ENCODE assay signal across 13 cellular contexts in the genomic region with DNA sequence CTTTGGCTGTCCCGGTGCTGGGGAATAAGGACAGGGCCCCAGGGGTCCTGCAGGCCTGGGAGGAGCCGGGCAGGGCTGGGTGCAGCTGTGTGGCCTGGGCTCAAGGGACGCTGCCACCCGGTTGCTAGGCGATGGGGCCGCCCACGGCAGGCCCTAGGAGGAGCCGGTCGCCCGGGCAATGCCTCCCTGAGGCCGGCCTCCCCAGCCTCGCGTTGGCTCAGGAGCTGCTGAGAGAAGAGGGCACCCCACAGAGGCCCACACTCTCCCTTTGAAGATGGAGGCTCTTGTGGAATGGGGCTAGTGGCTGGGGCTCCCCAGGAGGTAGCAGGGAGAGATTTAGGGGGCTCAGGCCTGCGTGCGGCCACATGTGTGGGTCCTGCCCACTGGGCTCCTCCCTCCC. TPM values are rescaled to one million over a fixed set of nuclear protein-coding genes. Genes with fewer than 3 reads are reported as not detected.
DNase-seq lines count a peak whose midpoint lies in the region; ATAC-seq, FAIRE-seq and TF ChIP-seq lines count a peak whose summit lies in the region.
"Had no signal": no experiment of that assay in that cellular context is flagged by ENCODE, and none has a peak within 500 bp of the region (broad histone marks: within the 10 kb centered on the region; RNA-seq: fewer than 3 reads in every experiment).

Gene CIBAR2 (minus strand): TSS at position 109 of the 400 bp plus-strand sequence. CDS start 120 bp downstream, outside the sequence.

- TF ChIP-seq RAD21 in K562 (CRISPR knock-in tag; conservative IDR thresholded peaks at IDR 0.05 in 1 of 2, IDR thresholded peaks at IDR 0.05 in 1 of 2), result no peak

- H3K36me3 ChIP-seq in K562 (ENCODE audit: control insufficient read depth, insufficient read depth, low read length), result no peaks in the 10 kb centered on the region
- H3K36me3 ChIP-seq: tibial artery had no signal

- peaks cover 4% of the 10 kb centered on the region; the same call in 1 of the 2 replicates for H4K20me1 ChIP-seq in K562 (replicated peaks; ENCODE audit: control insufficient read depth, insufficient read depth, low read length)

- H3K4me3 ChIP-seq in K562, result no peak within 1 kb of the TSS
- H3K4me3 ChIP-seq: tibial artery had no signal

- CTCF ChIA-PET in K562 (lab: Yijun Ruan, JAX; ENCODE audit: low intra/inter-chr PET ratio), result no interaction called here
- CTCF ChIA-PET in activated CD4-positive, alpha-beta T cell treated with anti-CD3 and anti-CD28 coated beads for 36 hours (lab: Charles Lee), result interaction anchor here (0.6 to 1.8 kb wide), 7 partner anchors 8 to 205 kb away, joined by 3 to 5 read pairs (median 3); no protein-coding TSS in a partner anchor

- peaks cover 2 to 33% of the 10 kb centered on the region in 2 experiments; a peak in 2 of 5 replicates for H3K4me1 ChIP-seq in K562 (replicated peaks in 1 of 2; ENCODE audit: control insufficient read depth in 2 of 2, insufficient read depth in 2 of 2, low read length in 2 of 2)

- no peak for TF ChIP-seq POLR2A in K562 (conservative IDR thresholded peaks at IDR 0.05)

- H3K27ac Mint-ChIP-seq in nephron progenitor cell, result no peak within 1 kb of the TSS
- H3K27ac Mint-ChIP-seq in activated CD4-positive, alpha-beta T cell treated with anti-CD3 and anti-CD28 coated beads for 36 hours, result no peak within 1 kb of the TSS
- H3K27ac Mint-ChIP-seq: activated CD4-positive, alpha-beta T cell treated with anti-CD3 and anti-CD28 coated beads, Interleukin-2, amount 10 ng/mL, durations not matched to agents 24 days and 14 days had no signal

- H3K4me2 ChIP-seq in K562 (ENCODE audit: insufficient read depth, low read length), result no peak within 1 kb of the TSS

- peaks cover 10 to 52% of the 10 kb centered on the region in 2 experiments for H3K27me3 ChIP-seq in K562 (ENCODE audit: control insufficient read depth in 2 of 2, insufficient read depth in 2 of 2, low read length in 2 of 2)

- POLR2A ChIA-PET in K562 (lab: Yijun Ruan, JAX), result interaction anchor here (0.7 to 1.5 kb wide), 3 partner anchors 13 to 235 kb away, joined by 3 to 4 read pairs (median 4); no protein-coding TSS in a partner anchor
- POLR2A ChIA-PET in activated CD4-positive, alpha-beta T cell treated with anti-CD3 and anti-CD28 coated beads for 36 hours (lab: Charles Lee), result no interaction called here

- H3K36me3 Mint-ChIP-seq in nephron progenitor cell (ENCODE audit: low read depth), result no peaks in the 10 kb centered on the region
- H3K36me3 Mint-ChIP-seq in activated CD4-positive, alpha-beta T cell treated with anti-CD3 and anti-CD28 coated beads for 36 hours (ENCODE audit: low read depth), result no peaks in the 10 kb centered on the region
- H3K36me3 Mint-ChIP-seq: T-cell had no signal

- DNase-seq in NCI-H2196 (lab: John Stamatoyannopoulos, UW; ENCODE audit: unreplicated experiment) (peak; percentile 53), NCI-H2196 treated with DMSO at 0.1 percent for 48 hours (lab: John Stamatoyannopoulos, UW; ENCODE audit: unreplicated experiment) (no peak), NAMALWA (ENCODE audit: low spot score) (peak; percentile 29), K562 (ENCODE audit: extremely low read depth in 1 of 4, low spot score in 3 of 4) (no peak), nephron progenitor cell (peak; percentile 57), frontal cortex (ENCODE audit: low spot score in 2 of 2) (no peak)
- no peak for DNase-seq in stimulated activated CD4-positive, alpha-beta T cell treated with anti-CD3 and anti-CD28 coated beads, Interleukin-15, amount 100 ng/mL, for 24 hours
- DNase-seq in activated CD4-positive, alpha-beta T cell treated with anti-CD3 and anti-CD28 coated beads for 36 hours, result no peak
- DNase-seq: activated CD4-positive, alpha-beta T cell treated with anti-CD3 and anti-CD28 coated beads, Interleukin-2, amount 10 ng/mL, durations not matched to agents 24 days and 14 days; KBM-7; midbrain; T-cell; tibial artery had no signal

- no peak for ATAC-seq in K562
- no peak for ATAC-seq in activated CD4-positive, alpha-beta T cell treated with anti-CD3 and anti-CD28 coated beads for 36 hours
- ATAC-seq: T-cell had no signal

- H3K9me3 ChIP-seq in K562 (replicated peaks; ENCODE audit: control insufficient read depth, insufficient read depth, low read depth, low read length), result no peaks in the 10 kb centered on the region
- H3K9me3 ChIP-seq: tibial artery had no signal

- H3K79me2 ChIP-seq in K562 (ENCODE audit: control insufficient read depth, insufficient read depth, low read length), result no peaks in the 10 kb centered on the region

- no TSS peak for BruUV-seq in K562 (replicated peaks; lab: Mats Ljungman, UMichigan)

- no peak within 1 kb of the TSS for H3K27ac ChIP-seq in K562 (ENCODE audit: extremely low read depth, low read depth, low read length)
- H3K27ac ChIP-seq: tibial artery had no signal

- no peaks in the 10 kb centered on the region for H3K9me1 ChIP-seq in K562 (ENCODE audit: control insufficient read depth, insufficient read depth, low read length)

- peaks cover 44% of the 10 kb centered on the region for H3K4me1 Mint-ChIP-seq in nephron progenitor cell
- peaks cover 7% of the 10 kb centered on the region for H3K4me1 Mint-ChIP-seq in activated CD4-positive, alpha-beta T cell treated with anti-CD3 and anti-CD28 coated beads for 36 hours

- TF ChIP-seq CTCF in K562 (IDR thresholded peaks at IDR 0.05 in 2 of 3, conservative IDR thresholded peaks at IDR 0.05 in 1 of 3; ENCODE audit: insufficient read depth in 2 of 3, low read depth in 1 of 3, low read length in 3 of 3), result no peak
- no peak for TF ChIP-seq CTCF in nephron progenitor cell (IDR thresholded peaks at IDR 0.05)

- no peak within 1 kb of the TSS for H2AFZ ChIP-seq in K562 (ENCODE audit: low read depth, low read length)

- H3K9me3 Mint-ChIP-seq in nephron progenitor cell, result no peaks in the 10 kb centered on the region
- no peaks in the 10 kb centered on the region for H3K9me3 Mint-ChIP-seq in activated CD4-positive, alpha-beta T cell treated with anti-CD3 and anti-CD28 coated beads for 36 hours (ENCODE audit: low read depth)
- H3K9me3 Mint-ChIP-seq: activated CD4-positive, alpha-beta T cell treated with anti-CD3 and anti-CD28 coated beads, Interleukin-2, amount 10 ng/mL, durations not matched to agents 24 days and 14 days; T-cell had no signal

- FAIRE-seq in K562 (lab: Jason Lieb, UNC) (no peak), frontal cortex (lab: Jason Lieb, UNC) (no peak)

- no peak for TF ChIP-seq EP300 in K562 (IDR thresholded peaks at IDR 0.05; ENCODE audit: low read length)

- peaks cover 35% of the 10 kb centered on the region for H3K27me3 Mint-ChIP-seq in nephron progenitor cell (ENCODE audit: low read depth, poor library complexity)
- H3K27me3 Mint-ChIP-seq in activated CD4-positive, alpha-beta T cell treated with anti-CD3 and anti-CD28 coated beads for 36 hours, result no peaks in the 10 kb centered on the region
- H3K27me3 Mint-ChIP-seq: activated CD4-positive, alpha-beta T cell treated with anti-CD3 and anti-CD28 coated beads, Interleukin-2, amount 10 ng/mL, durations not matched to agents 24 days and 14 days; T-cell had no signal

- no peak within 1 kb of the TSS for H3K4me3 Mint-ChIP-seq in nephron progenitor cell
- no peak within 1 kb of the TSS for H3K4me3 Mint-ChIP-seq in activated CD4-positive, alpha-beta T cell treated with anti-CD3 and anti-CD28 coated beads for 36 hours
- H3K4me3 Mint-ChIP-seq: activated CD4-positive, alpha-beta T cell treated with anti-CD3 and anti-CD28 coated beads, Interleukin-2, amount 10 ng/mL, durations not matched to agents 24 days and 14 days; T-cell had no signal

- intact Hi-C loops in K562 (cut with micrococcal nuclease), result no loop called here
- intact Hi-C loops in activated CD4-positive, alpha-beta T cell treated with anti-CD3 and anti-CD28 coated beads for 36 hours (cut with DNase I, micrococcal nuclease), result loop anchor here (10.0 kb wide), 2 partner anchors 132 to 502 kb away; partner anchors contain the start of gene GSE1 (in 1 of the 2)

- WGBS in K562 (ENCODE audit: insufficient coverage, low coverage, missing lambda C conversion rate), result 27% methylated on average over 15 of the region's 15 CpGs

- H3K9ac ChIP-seq in K562 (ENCODE audit: insufficient read depth in 1 of 2, low read depth in 2 of 2, low read length in 2 of 2), result peak within 1 kb of the TSS in 1 of 2 experiments; percentile 49; a peak in 1 of 4 replicates

- in situ Hi-C loops in K562 (cut with MboI), result loop anchor here (10.0 to 25.0 kb wide), 3 partner anchors 142 to 900 kb away; no protein-coding TSS in a partner anchor

TF ChIP-seq in K562, 482 proteins besides CTCF, POLR2A, EP300 and RAD21 (continues in another document):
- TF ChIP-seq PHF8 (IDR thresholded peaks at IDR 0.05; ENCODE audit: borderline replicate concordance, low read length), result no peak

RNA-seq across cellular contexts. Expression of gene CIBAR2, which starts in this region (rescaled TPM):
- total RNA-seq in K562 (2011; cell fraction: chromatin; rRNA removed; ENCODE audit: low replicate concordance), result not detected in 2 replicates
- not detected in 2 replicates for total RNA-seq in K562 (2011; cell fraction: nucleolus; rRNA removed)
- not detected in 2 replicates for total RNA-seq in K562 (2011; cell fraction: nucleoplasm; rRNA removed)
- total RNA-seq in K562 (2014; rRNA removed) (not detected in 2 replicates), K562 (2014; rRNA removed; fragmentation: Illumina TruSeq; extraction: Trizol) (not detected in 2 replicates), K562 (2015; rRNA removed; fragmentation: Illumina TruSeq; extraction: Trizol) (not detected in 2 replicates), K562 (2021) (not detected in 2 replicates), frontal cortex (0.41 TPM)
- polyA plus RNA-seq in K562 (2011; rRNA removed) (not detected in 2 replicates), K562 (2014; fragmentation: Illumina TruSeq; extraction: Trizol) (not detected in 2 replicates), K562 (2014; fragmentation: Nextera tagmentation; extraction: Ambion mirVana) (not detected), K562 (2014; rRNA removed) (not detected in 2 replicates)
- polyA plus RNA-seq in K562 (2011; cell fraction: cytosol; rRNA removed), result not detected in 2 replicates
- not detected in 2 replicates for polyA plus RNA-seq in K562 (2011; cell fraction: nucleus; rRNA removed)
- not detected in 2 replicates for polyA plus RNA-seq in K562 (2012)
- polyA minus RNA-seq in K562 (2011; rRNA and poly(A)+ RNA removed), result not detected in 2 replicates
- polyA minus RNA-seq in K562 (2011; cell fraction: cytosol; rRNA and poly(A)+ RNA removed), result not detected in 2 replicates
- not detected in 2 replicates for polyA minus RNA-seq in K562 (2011; cell fraction: nucleus; rRNA and poly(A)+ RNA removed)
- not detected for total RNA-seq in activated CD4-positive, alpha-beta T cell treated with anti-CD3 and anti-CD28 coated beads for 36 hours
- total RNA-seq: activated CD4-positive, alpha-beta T cell treated with anti-CD3 and anti-CD28 coated beads, Interleukin-2, amount 10 ng/mL, durations not matched to agents 24 days and 14 days; T-cell had no signal

Comparison
In these comparisons a context has a peak if more than half of its experiments do, and no peak if none do; other contexts are left out.
1. DNase-seq: peak in NCI-H2196 (single experiment), NAMALWA (single experiment) and nephron progenitor cell (single experiment); none in NCI-H2196 treated with DMSO at 0.1 percent for 48 hours (single experiment), K562 (0 of 4), stimulated activated CD4-positive, alpha-beta T cell treated with anti-CD3 and anti-CD28 coated beads, Interleukin-15, amount 100 ng/mL, for 24 hours (single experiment), activated CD4-positive, alpha-beta T cell treated with anti-CD3 and anti-CD28 coated beads for 36 hours (single experiment) and frontal cortex (0 of 2).